In the genomic region with DNA sequence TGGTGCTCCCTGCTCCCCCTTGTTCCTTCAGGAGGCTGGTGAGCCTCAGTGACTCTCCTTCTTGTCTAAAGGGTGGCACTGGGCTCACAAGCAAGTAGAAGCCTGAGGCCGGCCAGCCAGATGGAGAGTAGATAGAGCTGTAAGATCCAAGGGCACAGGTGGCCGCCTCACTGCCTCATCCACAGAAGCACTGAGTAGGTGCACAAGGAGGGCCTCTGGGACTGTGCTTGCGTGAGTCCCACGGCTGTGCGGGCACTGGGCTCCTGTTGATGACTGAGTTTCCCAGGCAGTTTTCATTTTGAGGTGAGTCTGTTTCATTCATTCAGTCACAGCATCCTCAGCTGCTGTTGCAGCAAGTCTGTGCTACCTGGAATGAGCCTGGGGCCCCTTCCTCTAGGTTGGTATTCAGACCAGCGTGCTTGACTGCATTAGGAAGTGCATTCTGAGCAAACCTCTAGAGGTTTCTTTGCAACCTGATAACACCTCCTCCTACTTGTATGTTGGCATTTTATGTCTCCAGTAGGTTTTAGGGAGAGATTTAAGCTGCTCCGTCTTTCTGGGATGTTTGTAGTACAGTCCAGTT, we compare ENCODE assay signal across 14 cellular contexts.
"Had no signal": no experiment of that assay in that cellular context is flagged by ENCODE, and none has a peak within 500 bp of the region (broad histone marks: within the 10 kb centered on the region; RNA-seq: fewer than 3 reads in every experiment).

No MANE protein-coding gene starts in this region.

- H3K27me3 ChIP-seq: hepatocyte, right lobe of liver, upper lobe of right lung had no signal

- H3K9me3 ChIP-seq: psoas muscle, right lobe of liver, upper lobe of right lung had no signal

- H3K4me3 Mint-ChIP-seq: activated naive CD4-positive, alpha-beta T cell treated with anti-CD3 and anti-CD28 coated beads, Interleukin-2, amount 10 ng/mL, durations not matched to agents 7 days and 5 days; memory B cell; natural killer cell; stimulated activated naive CD8-positive, alpha-beta T cell treated with anti-CD3 and anti-CD28 coated beads, Interleukin-15, amount 100 ng/mL, for 72 hours had no signal

- H3K36me3 Mint-ChIP-seq: natural killer cell had no signal

- H3K4me1 ChIP-seq: psoas muscle, right lobe of liver, upper lobe of right lung had no signal

- H3K4me2 ChIP-seq: hepatocyte, smooth muscle cell had no signal

- FAIRE-seq: keratinocyte had no signal

- H3K36me3 ChIP-seq: right lobe of liver, upper lobe of right lung had no signal

- H2AFZ ChIP-seq: hepatocyte had no signal

- H3K27ac Mint-ChIP-seq: activated naive CD4-positive, alpha-beta T cell treated with anti-CD3 and anti-CD28 coated beads, Interleukin-2, amount 10 ng/mL, durations not matched to agents 7 days and 5 days had no signal

- H3K27me3 Mint-ChIP-seq: activated naive CD4-positive, alpha-beta T cell treated with anti-CD3 and anti-CD28 coated beads, Interleukin-2, amount 10 ng/mL, durations not matched to agents 7 days and 5 days; memory B cell; stimulated activated naive CD8-positive, alpha-beta T cell treated with anti-CD3 and anti-CD28 coated beads, Interleukin-15, amount 100 ng/mL, for 72 hours had no signal

- DNase-seq: activated CD4-positive, alpha-beta T cell treated with anti-CD3 and anti-CD28 coated beads for 4 hours; activated naive CD4-positive, alpha-beta T cell treated with anti-CD3 and anti-CD28 coated beads, Interleukin-2, amount 10 ng/mL, durations not matched to agents 7 days and 5 days; left ventricle myocardium superior; natural killer cell; psoas muscle; right lobe of liver; stimulated activated naive CD8-positive, alpha-beta T cell treated with anti-CD3 and anti-CD28 coated beads, Interleukin-15, amount 100 ng/mL, for 72 hours; T-helper 2 cell; upper lobe of right lung had no signal

- ATAC-seq: esophagus mucosa; left ventricle myocardium superior; natural killer cell; psoas muscle; right lobe of liver; stimulated activated naive CD8-positive, alpha-beta T cell treated with anti-CD3 and anti-CD28 coated beads, Interleukin-15, amount 100 ng/mL, for 72 hours; upper lobe of right lung had no signal

- H3K9me3 Mint-ChIP-seq: activated naive CD4-positive, alpha-beta T cell treated with anti-CD3 and anti-CD28 coated beads, Interleukin-2, amount 10 ng/mL, durations not matched to agents 7 days and 5 days; memory B cell; natural killer cell; stimulated activated naive CD8-positive, alpha-beta T cell treated with anti-CD3 and anti-CD28 coated beads, Interleukin-15, amount 100 ng/mL, for 72 hours had no signal

- H3K27ac ChIP-seq: hepatocyte, psoas muscle, right lobe of liver, upper lobe of right lung had no signal

- H3K4me3 ChIP-seq: hepatocyte, psoas muscle, right lobe of liver, smooth muscle cell, upper lobe of right lung had no signal

- H3K79me2 ChIP-seq: hepatocyte had no signal
